In the genomic region with DNA sequence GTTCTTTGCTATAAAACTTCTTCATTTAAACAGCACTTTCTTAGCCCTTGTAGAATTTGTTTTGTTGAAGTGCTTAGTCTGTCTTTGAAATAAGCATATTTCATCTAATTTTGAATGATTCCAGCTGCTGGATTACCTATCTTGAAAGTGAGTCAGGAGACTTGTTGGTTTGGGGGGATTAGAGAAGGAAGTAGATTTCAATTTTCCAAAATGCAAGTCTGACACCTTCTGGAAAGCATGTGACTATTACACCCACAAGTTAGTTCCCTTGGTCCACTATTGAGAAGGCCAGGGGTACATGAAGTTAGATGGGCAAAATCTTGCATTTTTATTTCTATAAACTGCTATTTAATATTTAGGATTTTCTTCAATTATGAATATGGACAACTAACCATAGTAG, we compare ENCODE assay signal across 9 cellular contexts.
DNase-seq lines count a peak whose midpoint lies in the region; ATAC-seq and TF ChIP-seq lines count a peak whose summit lies in the region.
"Had no signal": no experiment of that assay in that cellular context is flagged by ENCODE, and none has a peak within 500 bp of the region (broad histone marks: within the 10 kb centered on the region; RNA-seq: fewer than 3 reads in every experiment).

No MANE protein-coding gene starts in this region.

- ATAC-seq in DND-41 (ENCODE audit: insufficient read depth, low read depth): no peak
- ATAC-seq in HG03025 (IDR thresholded peaks at IDR 0.05; ENCODE audit: low FRiP score, unreplicated experiment): no peak
- ATAC-seq: T-helper 17 cell had no signal

- no peaks in the 10 kb centered on the region for H3K9me3 ChIP-seq in DND-41 (ENCODE audit: insufficient read depth, low read length, severe bottlenecking)

- no peaks in the 10 kb centered on the region for H3K4me1 ChIP-seq in DND-41 (ENCODE audit: insufficient read depth, low read length)

- no peak overlapping the region for H3K4me3 ChIP-seq in DND-41 (ENCODE audit: low read depth in 1 of 2, low read length in 2 of 2)
- H3K4me3 ChIP-seq in choroid plexus epithelial cell (ENCODE audit: low read depth, low read length): no peak overlapping the region

- H3K36me3 ChIP-seq in DND-41 (ENCODE audit: insufficient read depth, low read length): no peaks in the 10 kb centered on the region

- no peaks in the 10 kb centered on the region for H4K20me1 ChIP-seq in DND-41 (ENCODE audit: insufficient read depth, low read length)

- H3K79me2 ChIP-seq in DND-41 (ENCODE audit: insufficient read depth, low read length): no peaks in the 10 kb centered on the region

- no peaks in the 10 kb centered on the region for H3K9me3 Mint-ChIP-seq in nephron

- H3K27ac ChIP-seq in DND-41 (ENCODE audit: low read length): no peak overlapping the region

- TF ChIP-seq CTCF in DND-41 (IDR thresholded peaks at IDR 0.05; ENCODE audit: borderline replicate concordance, extremely low read depth, low read length, poor library complexity, severe bottlenecking) (peak; percentile 26), choroid plexus epithelial cell (conservative IDR thresholded peaks at IDR 0.05; ENCODE audit: low read depth, low read length) (peak; percentile 58), nephron (IDR thresholded peaks at IDR 0.05; ENCODE audit: unreplicated experiment in 3 of 3) (peak; percentile 43 to 62 (median 50))

- no peaks in the 10 kb centered on the region for H3K36me3 Mint-ChIP-seq in nephron (ENCODE audit: low read depth)

- no peak overlapping the region for H2AFZ ChIP-seq in DND-41 (ENCODE audit: low read depth, low read length)

- no peaks in the 10 kb centered on the region for H3K27me3 Mint-ChIP-seq in nephron (ENCODE audit: low read depth)

- no peak overlapping the region for H3K9ac ChIP-seq in DND-41 (ENCODE audit: low read depth, low read length)

- H3K27ac Mint-ChIP-seq in nephron: peak overlapping the region; percentile 62 to 80 (median 72)
- H3K27ac Mint-ChIP-seq: T-helper 17 cell had no signal

- DNase-seq in DND-41 (no peak), NCI-H1417 (lab: John Stamatoyannopoulos, UW) (peak in 2 of 3 experiments; percentile 6 to 54), choroid plexus epithelial cell (ENCODE audit: low read depth) (peak; percentile 79), NCI-H2227 (lab: John Stamatoyannopoulos, UW; ENCODE audit: unreplicated experiment) (no peak)
- DNase-seq in stimulated activated CD4-positive, alpha-beta T cell treated with anti-CD3 and anti-CD28 coated beads, Interleukin-4, amount 100 ng/mL, for 24 hours: no peak
- no peak for DNase-seq in stimulated activated CD4-positive, alpha-beta T cell treated with anti-CD3 and anti-CD28 coated beads, Interleukin-4, amount 100 ng/mL, for 1 hour
- DNase-seq: T-helper 17 cell had no signal

- peak overlapping the region in 1 of 3 experiments; percentile 17 for H3K4me3 Mint-ChIP-seq in nephron
- H3K4me3 Mint-ChIP-seq: T-helper 17 cell had no signal

- no peak overlapping the region for H3K4me2 ChIP-seq in DND-41 (ENCODE audit: insufficient read depth, low read length)

- peaks cover 29% of the 10 kb centered on the region for H3K4me1 Mint-ChIP-seq in nephron
- H3K4me1 Mint-ChIP-seq: T-helper 17 cell had no signal

- H3K27me3 ChIP-seq in DND-41 (ENCODE audit: insufficient read depth, low read length, poor library complexity): peaks cover 10% of the 10 kb centered on the region

Comparison
In these comparisons a context has a peak if more than half of its experiments do, and no peak if none do; other contexts are left out.
1. DNase-seq: peak in NCI-H1417 (2 of 3) and choroid plexus epithelial cell (single experiment); none in DND-41 (single experiment), NCI-H2227 (single experiment), stimulated activated CD4-positive, alpha-beta T cell treated with anti-CD3 and anti-CD28 coated beads, Interleukin-4, amount 100 ng/mL, for 24 hours (single experiment) and stimulated activated CD4-positive, alpha-beta T cell treated with anti-CD3 and anti-CD28 coated beads, Interleukin-4, amount 100 ng/mL, for 1 hour (single experiment).
2. Peak in every context shown above with its lines, with median percentiles within 50 percentile points of each other: CTCF ChIP-seq.